In genomic region chr15:42493694-42494093, GRCh38 we compare ENCODE assay signal across 9 cellular contexts. TPM values are rescaled to one million over a fixed set of nuclear protein-coding genes. Genes with fewer than 3 reads are reported as not detected.
A peak's percentile ranks its signal among the peaks of the same experiment; 100 is the strongest.
DNase-seq lines count a peak whose midpoint lies in the region; ATAC-seq and TF ChIP-seq lines count a peak whose summit lies in the region.
"Had no signal": no experiment of that assay in that cellular context is flagged by ENCODE, and none has a peak within 500 bp of the region (broad histone marks: within the 10 kb centered on the region; RNA-seq: fewer than 3 reads in every experiment).

No MANE protein-coding gene starts in this region.

- no peak for TF ChIP-seq EP300 in gastroesophageal sphincter (IDR thresholded peaks at IDR 0.05)

- H3K36me3 ChIP-seq in gastroesophageal sphincter, result no peaks in the 10 kb centered on the region
- H3K36me3 ChIP-seq: cardiac muscle cell had no signal

- no peak for TF ChIP-seq POLR2A in gastroesophageal sphincter (IDR thresholded peaks at IDR 0.05)

- peak overlapping the region; percentile 31 for H3K4me3 Mint-ChIP-seq in activated T-cell treated with anti-CD3 and anti-CD28 coated beads, Interleukin-2, amount 50 U/mL, for 4 hours

- no peaks in the 10 kb centered on the region for H3K9me3 ChIP-seq in gastroesophageal sphincter

- no peak overlapping the region for H3K4me3 ChIP-seq in gastroesophageal sphincter
- H3K4me3 ChIP-seq: cardiac muscle cell had no signal

- H3K4me1 ChIP-seq in gastroesophageal sphincter, result peaks cover 0 to 71% (median 22%) of the 10 kb centered on the region in 3 donors

- no peak for ATAC-seq in activated T-cell treated with anti-CD3 and anti-CD28 coated beads, Interleukin-2, amount 50 U/mL, for 4 hours
- ATAC-seq in gastroesophageal sphincter, result no peak

- no peaks in the 10 kb centered on the region for H3K27me3 Mint-ChIP-seq in activated T-cell treated with anti-CD3 and anti-CD28 coated beads, Interleukin-2, amount 50 U/mL, for 4 hours (ENCODE audit: low read depth)

- 86 to 87% methylated on average over 1 of the region's 1 CpG for WGBS in gastroesophageal sphincter (ENCODE audit: low coverage in 1 of 2), 2 donors

- H3K9me3 Mint-ChIP-seq in activated T-cell treated with anti-CD3 and anti-CD28 coated beads, Interleukin-2, amount 50 U/mL, for 4 hours, result no peaks in the 10 kb centered on the region

- no peak for TF ChIP-seq CTCF in gastroesophageal sphincter (IDR thresholded peaks at IDR 0.05)

- H3K4me1 Mint-ChIP-seq in activated T-cell treated with anti-CD3 and anti-CD28 coated beads, Interleukin-2, amount 50 U/mL, for 4 hours (ENCODE audit: low read depth), result peaks cover 60% of the 10 kb centered on the region

- H3K36me3 Mint-ChIP-seq in activated T-cell treated with anti-CD3 and anti-CD28 coated beads, Interleukin-2, amount 50 U/mL, for 4 hours (ENCODE audit: insufficient read depth), result no peaks in the 10 kb centered on the region

- H3K27ac ChIP-seq in gastroesophageal sphincter (peak overlapping the region in 3 of 4 donors; percentile 12 to 95 (median 90)), substantia nigra (ENCODE audit: low read depth, low read length, poor library complexity, severe bottlenecking) (peak overlapping the region; percentile 52)

- H3K27me3 ChIP-seq in gastroesophageal sphincter, result no peaks in the 10 kb centered on the region
- H3K27me3 ChIP-seq: cardiac muscle cell had no signal

- no peak for DNase-seq in activated T-cell treated with anti-CD3 and anti-CD28 coated beads, Interleukin-2, amount 50 U/mL, for 4 hours
- DNase-seq in activated T-cell treated with anti-CD3 and anti-CD28 coated beads for 4 hours (no peak), SKM-1 treated with dmso at 0.1 percent for 144 hours (lab: John Stamatoyannopoulos, UW; ENCODE audit: unreplicated experiment) (peak; percentile 69), substantia nigra (lab: John Stamatoyannopoulos, UW) (no peak), NCI-H1694 treated with DMSO at 0.1 percent for 48 hours (lab: John Stamatoyannopoulos, UW) (no peak), NCI-H187 (lab: John Stamatoyannopoulos, UW) (no peak), NCI-H2029 treated with DMSO at 0.1 percent for 48 hours (lab: John Stamatoyannopoulos, UW) (no peak)

RNA-seq across cellular contexts. Expression of gene SNAP23, which starts 1.7 kb away (rescaled TPM):
- 10 to 100 TPM; 40.2 to 49.6 (median 45.5) TPM for total RNA-seq in activated T-cell treated with anti-CD3 and anti-CD28 coated beads, Interleukin-2, amount 50 U/mL, for 4 hours
- 10 to 100 TPM; 50.0 to 71.8 (median 57.2) TPM for total RNA-seq in gastroesophageal sphincter

RNA-seq across cellular contexts. Expression of gene ZNF106, which starts 2.8 kb away (rescaled TPM):
- 10 to 100 TPM; 40.9 to 42.5 (median 41.4) TPM for total RNA-seq in activated T-cell treated with anti-CD3 and anti-CD28 coated beads, Interleukin-2, amount 50 U/mL, for 4 hours
- total RNA-seq in gastroesophageal sphincter, result 100 to 1,000 TPM; 118 to 592 (median 369) TPM

RNA-seq across cellular contexts. Expression of gene LRRC57, which starts 54.9 kb away (rescaled TPM):
- total RNA-seq in activated T-cell treated with anti-CD3 and anti-CD28 coated beads, Interleukin-2, amount 50 U/mL, for 4 hours, result 10 to 100 TPM; 13.6 to 17.0 (median 15.8) TPM
- 10 to 100 TPM; 14.9 to 19.4 (median 15.4) TPM for total RNA-seq in gastroesophageal sphincter

RNA-seq across cellular contexts. Expression of gene HAUS2, which starts 54.9 kb away (rescaled TPM):
- 10 to 100 TPM; 41.6 to 48.8 (median 44.4) TPM for total RNA-seq in activated T-cell treated with anti-CD3 and anti-CD28 coated beads, Interleukin-2, amount 50 U/mL, for 4 hours
- total RNA-seq in gastroesophageal sphincter, result 10 to 100 TPM; 15.3 to 42.2 (median 32.3) TPM
